Comparison of ENCODE assay signal across 8 cellular contexts in genomic region chr7:105520620-105521019, GRCh38. TPM values are rescaled to one million over a fixed set of nuclear protein-coding genes. Genes with fewer than 3 reads are reported as not detected.
A peak's percentile ranks its signal among the peaks of the same experiment; 100 is the strongest.
DNase-seq lines count a peak whose midpoint lies in the region; ATAC-seq and TF ChIP-seq lines count a peak whose summit lies in the region.
"Not testable (repeated sequence)": the region's sequence is repeated elsewhere in the genome, so short reads cannot be mapped to it uniquely, and the experiment has no call there.

No MANE protein-coding gene starts in this region.

- in situ Hi-C loops in Panc1 (cut with HindIII; ENCODE audit: low pct_unique_long_range_greater_than_20kb, low sequenced_read_pairs); mammary epithelial cell (cut with MboI; ENCODE audit: low sequenced_read_pairs in 2 of 2): not testable (repeated sequence)

- intact Hi-C loops in Panc1 (cut with micrococcal nuclease; ENCODE audit: unreplicated experiment); mammary epithelial cell (cut with micrococcal nuclease); stomach (cut with DNase I; ENCODE audit: low total_unique reads): not testable (repeated sequence)

- H3K9me3 ChIP-seq in Panc1 (ENCODE audit: control insufficient read depth, insufficient read depth, low read depth, low read length); mammary epithelial cell (replicated peaks; ENCODE audit: insufficient read depth, low read length); iPS-15b (ENCODE audit: control insufficient read depth, insufficient read depth, low read length); neural cell (ENCODE audit: low read length); stomach: not testable (repeated sequence)

- H3K79me2 ChIP-seq in mammary epithelial cell (ENCODE audit: insufficient read depth, low read length): peaks cover 55% of the 10 kb centered on the region
- not testable (repeated sequence) for H3K79me2 ChIP-seq in neural cell (replicated peaks; ENCODE audit: insufficient read depth, low read length)

- H3K27ac Mint-ChIP-seq in activated T-cell treated with anti-CD3 and anti-CD28 coated beads, Interleukin-2, amount 50 U/mL, for 72 hours: not testable (repeated sequence)

- peak overlapping the region; percentile 96 for H3K27ac ChIP-seq in C4-2B
- peak overlapping the region; percentile 92 for H3K27ac ChIP-seq in Panc1 (ENCODE audit: low read length)
- not testable (repeated sequence) for H3K27ac ChIP-seq in mammary epithelial cell (ENCODE audit: insufficient read depth, low read depth, low read length); neural cell (ENCODE audit: low read length)
- peak overlapping the region in 1 of 5 donors; percentile 91 for H3K27ac ChIP-seq in stomach

- H4K20me1 ChIP-seq in mammary epithelial cell (ENCODE audit: insufficient read depth, low read length); neural cell (ENCODE audit: insufficient read depth): not testable (repeated sequence)

- peaks cover 26% of the 10 kb centered on the region for H3K4me1 Mint-ChIP-seq in activated T-cell treated with anti-CD3 and anti-CD28 coated beads, Interleukin-2, amount 50 U/mL, for 72 hours (ENCODE audit: low read depth)

- peak overlapping the region; percentile 79 for H3K9ac ChIP-seq in mammary epithelial cell (ENCODE audit: insufficient read depth, low read length)
- not testable (repeated sequence) for H3K9ac ChIP-seq in iPS-15b (ENCODE audit: low read depth, low read length); neural cell (ENCODE audit: low read length)

- ATAC-seq in Panc1; activated T-cell treated with anti-CD3 and anti-CD28 coated beads, Interleukin-2, amount 50 U/mL, for 72 hours (replicated peaks in 1 of 2): not testable (repeated sequence)

- H3K4me1 ChIP-seq in Panc1 (ENCODE audit: control insufficient read depth, insufficient read depth, low read length); mammary epithelial cell (ENCODE audit: insufficient read depth, low read length); iPS-15b (ENCODE audit: control insufficient read depth, insufficient read depth, low read length): not testable (repeated sequence)
- H3K4me1 ChIP-seq in stomach: peaks cover 13 to 21% (median 18%) of the 10 kb centered on the region in 4 donors

- H3K4me3 Mint-ChIP-seq in activated T-cell treated with anti-CD3 and anti-CD28 coated beads, Interleukin-2, amount 50 U/mL, for 72 hours: peak overlapping the region; percentile 48 to 57

- CTCF ChIA-PET in Panc1 (lab: Charles Lee); mammary epithelial cell (lab: Charles Lee; ENCODE audit: low non-redundant PET): not testable (repeated sequence)

- peak overlapping the region; percentile 96 for H3K4me2 ChIP-seq in mammary epithelial cell (ENCODE audit: insufficient read depth, low read depth, low read length)
- not testable (repeated sequence) for H3K4me2 ChIP-seq in neural cell (ENCODE audit: low read length)

- BruUV-seq in Panc1 (replicated peaks; lab: Mats Ljungman, UMichigan) (TSS peak; percentile 81), mammary epithelial cell (replicated peaks; lab: Mats Ljungman, UMichigan) (TSS peak; percentile 19)

- H2AFZ ChIP-seq in mammary epithelial cell (ENCODE audit: low read depth, low read length); neural cell (ENCODE audit: low read depth, low read length): not testable (repeated sequence)

- WGBS in mammary epithelial cell (ENCODE audit: low coverage, missing lambda C conversion rate): 89% methylated on average over 6 of the region's 7 CpGs
- 91 to 94% (median 93%) methylated on average over 7 of the region's 7 CpGs for WGBS in stomach, 5 donors

- H3K36me3 ChIP-seq in Panc1 (ENCODE audit: control insufficient read depth, insufficient read depth, low read length); mammary epithelial cell (ENCODE audit: insufficient read depth, low read length); iPS-15b (ENCODE audit: control insufficient read depth, insufficient read depth, low read length); neural cell (ENCODE audit: insufficient read depth, low read length); stomach: not testable (repeated sequence)

- H3K9me3 Mint-ChIP-seq in activated T-cell treated with anti-CD3 and anti-CD28 coated beads, Interleukin-2, amount 50 U/mL, for 72 hours: not testable (repeated sequence)

- not testable (repeated sequence) for H3K27me3 Mint-ChIP-seq in activated T-cell treated with anti-CD3 and anti-CD28 coated beads, Interleukin-2, amount 50 U/mL, for 72 hours (ENCODE audit: low read depth)

- not testable (repeated sequence) for TF ChIP-seq EP300 in neural cell (conservative IDR thresholded peaks at IDR 0.05; ENCODE audit: poor library complexity, severe bottlenecking); stomach (IDR thresholded peaks at IDR 0.05)

- POLR2A ChIA-PET in Panc1 (lab: Charles Lee): not testable (repeated sequence)

- H3K36me3 Mint-ChIP-seq in activated T-cell treated with anti-CD3 and anti-CD28 coated beads, Interleukin-2, amount 50 U/mL, for 72 hours (ENCODE audit: insufficient read depth in 2 of 2): not testable (repeated sequence)

- not testable (repeated sequence) for H3F3A ChIP-seq in neural cell (ENCODE audit: insufficient read depth, low read length, poor library complexity, severe bottlenecking)

- H3K4me3 ChIP-seq in HFF-Myc (replicated peaks; ENCODE audit: low read depth, low read length) (peak overlapping the region; percentile 79), Panc1 (ENCODE audit: low read depth in 2 of 2, low read length in 2 of 2) (peak overlapping the region; percentile 86 to 93), mammary epithelial cell (replicated peaks in 1 of 3; ENCODE audit: insufficient read depth in 1 of 3, low read depth in 2 of 3, low read length in 3 of 3) (peak overlapping the region; percentile 9 to 91 (median 74)), iPS-15b (ENCODE audit: low read depth, low read length) (peak overlapping the region; percentile 95), neural cell (ENCODE audit: low read length) (peak overlapping the region; percentile 80), stomach (peak overlapping the region in 3 of 4 donors; percentile 81 to 90 (median 84))

- not testable (repeated sequence) for TF ChIP-seq RAD21 in neural cell (conservative IDR thresholded peaks at IDR 0.05)

- H3K27me3 ChIP-seq in Panc1 (ENCODE audit: control insufficient read depth, insufficient read depth, low read length); mammary epithelial cell (ENCODE audit: insufficient read depth, low read length); iPS-15b (ENCODE audit: control insufficient read depth, insufficient read depth, low read length); neural cell (ENCODE audit: insufficient read depth, low read depth, low read length); stomach: not testable (repeated sequence)

- H3K9me2 ChIP-seq in neural cell (ENCODE audit: insufficient read depth, low read length): not testable (repeated sequence)

- not testable (repeated sequence) for TF ChIP-seq CTCF in C4-2B (conservative IDR thresholded peaks at IDR 0.05); HFF-Myc (IDR thresholded peaks at IDR 0.05; ENCODE audit: low read depth, low read length, missing control alignments); Panc1 (IDR thresholded peaks at IDR 0.05); mammary epithelial cell (conservative IDR thresholded peaks at IDR 0.05 in 1 of 2, IDR thresholded peaks at IDR 0.05 in 1 of 2; ENCODE audit: extremely low read depth in 1 of 2, insufficient read depth in 1 of 2, low read depth in 1 of 2, low read length in 2 of 2); neural cell (IDR thresholded peaks at IDR 0.05; ENCODE audit: poor library complexity, severe bottlenecking); stomach (IDR thresholded peaks at IDR 0.05)

- TF ChIP-seq POLR2A in stomach (IDR thresholded peaks at IDR 0.05): not testable (repeated sequence)

- not testable (repeated sequence) for DNase-seq in HFF-Myc (ENCODE audit: extremely low read depth, low read depth); Panc1 (ENCODE audit: low read depth, low spot score); activated T-cell treated with anti-CD3 and anti-CD28 coated beads, Interleukin-2, amount 50 U/mL, for 72 hours; mammary epithelial cell; stomach

- dilution Hi-C loops in mammary epithelial cell (cut with HindIII; ENCODE audit: low sequenced_read_pairs): not testable (repeated sequence)

RNA-seq across cellular contexts. Expression of gene PUS7, which starts 1.5 kb away (rescaled TPM):
- total RNA-seq in Panc1 (2021; ENCODE audit: unreplicated experiment) (30.7 TPM), mammary epithelial cell (10 to 100 TPM; 19.8 to 23.9 TPM), stomach (10 to 100 TPM in 4 of 5 donors, under 1 TPM in 1; 0.58 to 24.2 (median 16.1) TPM)
- polyA plus RNA-seq in Panc1 (2012; ENCODE audit: insufficient read length): 7.9 TPM
- 10 to 100 TPM; 14.4 to 14.5 TPM for total RNA-seq in activated T-cell treated with anti-CD3 and anti-CD28 coated beads, Interleukin-2, amount 50 U/mL, for 72 hours
- polyA plus RNA-seq in mammary epithelial cell (14.1 TPM), neural cell (7.5 and 9.2 TPM in 2 replicates), stomach (1 to 10 TPM; 3.5 to 5.5 (median 4.6) TPM)
- polyA minus RNA-seq in mammary epithelial cell (7.3 TPM), neural cell (9.0 and 11.5 TPM in 2 replicates)

RNA-seq across cellular contexts. Expression of gene RINT1, which starts 11.4 kb away (rescaled TPM):
- 18.1 TPM for total RNA-seq in Panc1 (2021; ENCODE audit: unreplicated experiment)
- polyA plus RNA-seq in Panc1 (2012; ENCODE audit: insufficient read length): 14.3 TPM
- total RNA-seq in activated T-cell treated with anti-CD3 and anti-CD28 coated beads, Interleukin-2, amount 50 U/mL, for 72 hours: 10 to 100 TPM; 29.8 to 30.0 TPM
- total RNA-seq in mammary epithelial cell: 10 to 100 TPM; 15.8 to 21.4 TPM
- polyA plus RNA-seq in mammary epithelial cell: 11.9 TPM
- 23.2 TPM for polyA minus RNA-seq in mammary epithelial cell
- polyA plus RNA-seq in neural cell: 8.6 and 12.9 TPM in 2 replicates
- polyA minus RNA-seq in neural cell: 22.9 and 24.0 TPM in 2 replicates
- 10 to 100 TPM in 3 of 5 donors, 1 to 10 TPM in 2; 4.9 to 79.4 (median 15.8) TPM for total RNA-seq in stomach
- 10 to 100 TPM in 1 of 3 donors, 1 to 10 TPM in 2; 8.7 to 11.2 (median 8.9) TPM for polyA plus RNA-seq in stomach
